ENCODE assay signal across 19 cellular contexts in the genomic region with DNA sequence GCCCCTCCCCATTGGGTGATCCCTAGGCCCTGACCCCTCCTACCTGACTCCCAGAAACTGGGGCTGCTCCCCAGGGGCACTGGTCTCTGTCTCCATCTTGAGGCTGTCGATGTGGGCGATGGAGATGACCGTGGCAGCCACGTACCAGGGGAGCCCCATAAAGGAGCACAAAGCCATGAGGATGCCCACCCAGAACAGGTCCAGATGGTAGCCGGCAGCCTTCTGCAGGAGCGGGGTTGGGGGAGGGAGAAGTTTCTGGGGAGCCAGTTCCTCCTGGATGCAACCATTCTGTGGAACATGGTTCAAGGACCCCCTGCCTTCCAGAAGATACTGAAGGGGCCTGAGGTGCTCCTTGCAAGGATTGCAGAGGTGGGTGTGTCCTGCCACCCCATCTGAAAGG.
"Had no signal": no experiment of that assay in that cellular context is flagged by ENCODE, and none has a peak within 500 bp of the region (broad histone marks: within the 10 kb centered on the region; RNA-seq: fewer than 3 reads in every experiment).

No MANE protein-coding gene starts in this region.

- ATAC-seq: gastrocnemius medialis; heart right ventricle; left lobe of liver; mucosa of descending colon; naive thymus-derived CD8-positive, alpha-beta T cell had no signal

- H3K9me3 ChIP-seq: esophagus muscularis mucosa, gastrocnemius medialis, heart right ventricle, mucosa of descending colon, sigmoid colon, stomach, thoracic aorta, transverse colon had no signal

- H3K4me3 ChIP-seq: dorsolateral prefrontal cortex, esophagus muscularis mucosa, gastrocnemius medialis, heart right ventricle, mucosa of descending colon, sigmoid colon, skin epidermis, stomach, thoracic aorta, transverse colon had no signal

- H3K4me1 Mint-ChIP-seq: naive thymus-derived CD8-positive, alpha-beta T cell had no signal

- H3K27ac ChIP-seq: dorsolateral prefrontal cortex, epithelial cell of prostate, esophagus muscularis mucosa, gastrocnemius medialis, heart right ventricle, sigmoid colon, skin epidermis, stomach, thoracic aorta, transverse colon had no signal

- H3K4me1 ChIP-seq: esophagus muscularis mucosa, sigmoid colon, stomach, transverse colon had no signal

- H3K36me3 ChIP-seq: gastrocnemius medialis, heart right ventricle, thoracic aorta, transverse colon had no signal

- H3K9me3 Mint-ChIP-seq: naive thymus-derived CD8-positive, alpha-beta T cell had no signal

- DNase-seq: cortex of kidney; dorsolateral prefrontal cortex; effector memory CD4-positive, alpha-beta T cell; gastrocnemius medialis; heart right ventricle; hypothalamus; mammary epithelial cell; mucosa of descending colon; naive thymus-derived CD8-positive, alpha-beta T cell; sigmoid colon; stimulated activated naive CD4-positive, alpha-beta T cell; substantia nigra; transverse colon had no signal

- H3K27me3 ChIP-seq: dorsolateral prefrontal cortex, esophagus muscularis mucosa, gastrocnemius medialis, heart right ventricle, sigmoid colon, stomach, transverse colon had no signal

- H3K27me3 Mint-ChIP-seq: naive thymus-derived CD8-positive, alpha-beta T cell had no signal

- H3K4me3 Mint-ChIP-seq: naive thymus-derived CD8-positive, alpha-beta T cell had no signal
